In genomic region chr22:48717883-48718817, GRCh38 we compare ENCODE assay signal across 1 cellular context.
TF ChIP-seq lines count a peak whose summit lies in the region.

No MANE protein-coding gene starts in this region.

TF ChIP-seq in WTC11, 78 proteins besides CTCF, POLR2A, EP300 and RAD21 (continued from another document):
- TF ChIP-seq ZNF416 (CRISPR knock-in tag; IDR thresholded peaks at IDR 0.05) = no peak
- no peak for TF ChIP-seq ATF1 (CRISPR knock-in tag; IDR thresholded peaks at IDR 0.05)
- no peak for TF ChIP-seq SMAD4 (CRISPR knock-in tag; IDR thresholded peaks at IDR 0.05)
- TF ChIP-seq ZNF425 (CRISPR knock-in tag; conservative IDR thresholded peaks at IDR 0.05) = no peak
- TF ChIP-seq ZMAT4 (CRISPR knock-in tag; IDR thresholded peaks at IDR 0.05) = no peak
- no peak for TF ChIP-seq FOXK1 (CRISPR knock-in tag; IDR thresholded peaks at IDR 0.05)
- no peak for TF ChIP-seq AR (CRISPR knock-in tag; IDR thresholded peaks at IDR 0.05)
- no peak for TF ChIP-seq GABPB1 (CRISPR knock-in tag; IDR thresholded peaks at IDR 0.05)
TF ChIP-seq in WTC11: peak in this region for 0.
